8 cellular contexts compared by ENCODE assay signal in genomic region chr7:92178928-92179373, GRCh38. TPM values are rescaled to one million over a fixed set of nuclear protein-coding genes. Genes with fewer than 3 reads are reported as not detected.
DNase-seq lines count a peak whose midpoint lies in the region; ATAC-seq, FAIRE-seq and TF ChIP-seq lines count a peak whose summit lies in the region.

Gene LRRD1 (minus strand): TSS chr7:92179142. CDS start chr7:92165202, 13,940 bp downstream.

- DNase-seq in NCI-H1694 treated with DMSO at 0.1 percent for 48 hours (lab: John Stamatoyannopoulos, UW): peak; percentile 16
- DNase-seq in NCI-H1694 (lab: John Stamatoyannopoulos, UW): no peak
- peak; percentile 95 for DNase-seq in NCI-H2227 treated with DMSO at 0.1 percent for 48 hours (lab: John Stamatoyannopoulos, UW)
- DNase-seq in activated CD4-positive, alpha-beta T cell treated with anti-CD3 and anti-CD28 coated beads, Interleukin-2, amount 50 U/mL, for 4 hours: peak; percentile 84 to 88
- peak; percentile 52 to 87 for DNase-seq in dermis microvascular lymphatic vessel endothelial cell (ENCODE audit: low read depth in 2 of 2)
- peak; percentile 83 for DNase-seq in HepG2 (ENCODE audit: low spot score)
- peak; percentile 92 to 96 for DNase-seq in stimulated activated CD4-positive, alpha-beta T cell treated with anti-CD3 and anti-CD28 coated beads, Interleukin-2, amount 100 ng/mL, for 48 hours

- WGBS in HepG2 (ENCODE audit: low lambda C conversion rate): 5% methylated on average over 11 of the region's 39 CpGs

- H3K9me3 ChIP-seq in HepG2 (ENCODE audit: low read length): no peaks in the 10 kb centered on the region

- POLR2A ChIA-PET in HepG2 (lab: Yijun Ruan, JAX): interaction anchor here (1.0 to 1.2 kb wide), 3 partner anchors 44 to 269 kb away, joined by 4 to 6 read pairs (median 4); partner anchors contain the start of genes ANKIB1, CYP51A1, GATAD1 and KRIT1

- TF ChIP-seq RAD21 in HepG2 (CRISPR knock-in tag; IDR thresholded peaks at IDR 0.05): peak; percentile 81

- H3K27ac ChIP-seq in HepG2 (ENCODE audit: extremely low read length, insufficient read depth, low read length): no peak within 1 kb of the TSS

- no peaks in the 10 kb centered on the region for H3K79me2 ChIP-seq in HepG2 (ENCODE audit: insufficient read depth, low read length)

- peak; percentile 98 for TF ChIP-seq CTCF in HepG2 (CRISPR knock-in tag; IDR thresholded peaks at IDR 0.05)

- intact Hi-C loops in HepG2 (cut with micrococcal nuclease; ENCODE audit: unreplicated experiment): loop anchor here (5.0 kb wide), 1 partner anchor 268 kb away; the partner anchor contains the start of gene GATAD1

- ATAC-seq in HG02973 (IDR thresholded peaks at IDR 0.05; ENCODE audit: unreplicated experiment): peak; percentile 98
- ATAC-seq in HepG2: peak; percentile 99

- peaks cover 6% of the 10 kb centered on the region; the same call in 1 of the 2 replicates for H3K4me1 ChIP-seq in HepG2 (ENCODE audit: insufficient read depth, low read length)

- in situ Hi-C loops in HepG2 (cut with HindIII; ENCODE audit: extremely low pct_ligation_motif_present, low pct_unique_long_range_greater_than_20kb): no loop called here

- H3K9ac ChIP-seq in HepG2 (ENCODE audit: insufficient read depth, low read depth, low read length): peak within 1 kb of the TSS; percentile 73

- H3K36me3 ChIP-seq in HepG2 (replicated peaks in 1 of 2; ENCODE audit: control insufficient read depth in 1 of 2, insufficient read depth in 2 of 2, low read length in 2 of 2): no peaks in the 10 kb centered on the region

- peak within 1 kb of the TSS; percentile 87 for H3K4me2 ChIP-seq in HepG2 (ENCODE audit: low read depth, low read length)

- H3K4me3 ChIP-seq in HepG2 (replicated peaks in 1 of 3; ENCODE audit: insufficient read depth in 1 of 3, low read depth in 2 of 3, low read length in 3 of 3): peak within 1 kb of the TSS; percentile 58 to 83 (median 62); a peak in 5 of 6 replicates

- BruUV-seq in HepG2 (replicated peaks; lab: Mats Ljungman, UMichigan): no TSS peak

- TF ChIP-seq POLR2A in HepG2 (IDR thresholded peaks at IDR 0.05; ENCODE audit: insufficient read depth in 1 of 2, low read depth in 2 of 2, low read length in 2 of 2): no peak

- no peaks in the 10 kb centered on the region for H3K27me3 ChIP-seq in HepG2 (ENCODE audit: control insufficient read depth in 1 of 2, insufficient read depth in 2 of 2, low read length in 2 of 2)

- peak; percentile 71 for FAIRE-seq in HepG2 (lab: Jason Lieb, UNC)

- TF ChIP-seq EP300 in HepG2 (IDR thresholded peaks at IDR 0.05; ENCODE audit: low read depth in 2 of 2, low read length in 2 of 2): no peak
- no peak for TF ChIP-seq EP300 in HepG2 (CRISPR knock-in tag; IDR thresholded peaks at IDR 0.05; ENCODE audit: borderline replicate concordance)

- no peaks in the 10 kb centered on the region for H4K20me1 ChIP-seq in HepG2 (ENCODE audit: insufficient read depth, low read length)

- CTCF ChIA-PET in HepG2 (lab: Yijun Ruan, JAX; ENCODE audit: low intra/inter-chr PET ratio, low total read pairs): interaction anchor here (1.3 kb wide), 2 partner anchors 46 to 268 kb away, joined by 4 to 5 read pairs; partner anchors contain the start of gene GATAD1

- peak within 1 kb of the TSS; percentile 87 for H2AFZ ChIP-seq in HepG2 (ENCODE audit: low read length)

TF ChIP-seq in HepG2, 621 proteins besides CTCF, POLR2A, EP300 and RAD21 (continues in another document):
- TF ChIP-seq ZNF549 (CRISPR knock-in tag; IDR thresholded peaks at IDR 0.05) (0 out of 2 replicates have a peak, but pooled peaks have one; percentile 34), KDM3A (CRISPR knock-in tag; IDR thresholded peaks at IDR 0.05; ENCODE audit: low read depth) (peak; percentile 90), ZNF44 (CRISPR knock-in tag; IDR thresholded peaks at IDR 0.05) (peak; percentile 63; the same call in 1 of the 2 replicates), ZNF891 (CRISPR knock-in tag; IDR thresholded peaks at IDR 0.05) (0 out of 2 replicates have a peak, but pooled peaks have one; percentile 54), ZNF20 (CRISPR knock-in tag; IDR thresholded peaks at IDR 0.05) (no peak), ARNT2 (CRISPR knock-in tag; IDR thresholded peaks at IDR 0.05; ENCODE audit: low read depth) (peak; percentile 74; the same call in 1 of the 2 replicates), GMEB1 (CRISPR knock-in tag; IDR thresholded peaks at IDR 0.05; ENCODE audit: borderline replicate concordance) (0 out of 2 replicates have a peak, but pooled peaks have one; percentile 28), CREM (IDR thresholded peaks at IDR 0.05) (no peak), CREM (CRISPR knock-in tag; IDR thresholded peaks at IDR 0.05) (no peak), ZNF749 (CRISPR knock-in tag; IDR thresholded peaks at IDR 0.05; ENCODE audit: borderline replicate concordance) (no peak), SP4 (CRISPR knock-in tag; IDR thresholded peaks at IDR 0.05) (peak; percentile 44; the same call in 1 of the 2 replicates), KDM5B (CRISPR knock-in tag; IDR thresholded peaks at IDR 0.05; ENCODE audit: borderline replicate concordance) (peak; percentile 38; the same call in 1 of the 2 replicates), ATF4 (CRISPR knock-in tag; IDR thresholded peaks at IDR 0.05) (0 out of 4 replicates have a peak, but pooled peaks of 1 of the 2 experiments have one; percentile 16), TAF15 (IDR thresholded peaks at IDR 0.05; ENCODE audit: low read depth, low read length, poor library complexity, severe bottlenecking) (peak; percentile 87), HNF1B (CRISPR knock-in tag; IDR thresholded peaks at IDR 0.05) (peak; percentile 47; the same call in 1 of the 2 replicates)

RNA-seq across cellular contexts. Expression of gene LRRD1, which starts in this region (rescaled TPM):
- total RNA-seq in dermis microvascular lymphatic vessel endothelial cell (under 0.01 TPM in 2 replicates), HepG2 (2016; rRNA removed; fragmentation: Illumina TruSeq; extraction: Trizol) (not detected in 2 replicates)
- not detected in 2 replicates for total RNA-seq in HepG2 (2016; cell fraction: cytosol; rRNA removed; fragmentation: Illumina TruSeq; extraction: Trizol; ENCODE audit: low read depth)
- 0.04 TPM in 1 of 2 replicates, not detected in the other for total RNA-seq in HepG2 (2016; cell fraction: insoluble cytoplasmic fraction; rRNA removed; fragmentation: Illumina TruSeq; extraction: Trizol)
- total RNA-seq in HepG2 (2016; cell fraction: membrane; rRNA removed; fragmentation: Illumina TruSeq; extraction: Trizol): not detected in 2 replicates
- total RNA-seq in HepG2 (2016; cell fraction: nucleus; rRNA removed; fragmentation: Illumina TruSeq; extraction: Trizol): not detected in 2 replicates
- polyA plus RNA-seq in HepG2 (2011; rRNA removed): 0.03 TPM in 1 of 2 replicates, not detected in the other
- polyA plus RNA-seq in HepG2 (2011; cell fraction: cytosol; rRNA removed): not detected in 2 replicates
- polyA plus RNA-seq in HepG2 (2011; cell fraction: nucleus; rRNA removed): 0.13 TPM in 1 of 2 replicates, not detected in the other
- not detected in 2 replicates for polyA plus RNA-seq in HepG2 (2012)
- not detected in 2 replicates for polyA plus RNA-seq in HepG2 (2016; cell fraction: cytosol; fragmentation: Illumina TruSeq; extraction: Trizol; ENCODE audit: low read depth)
- not detected in 2 replicates for polyA plus RNA-seq in HepG2 (2016; cell fraction: insoluble cytoplasmic fraction; fragmentation: Illumina TruSeq; extraction: Trizol; ENCODE audit: low read depth)
- polyA plus RNA-seq in HepG2 (2016; cell fraction: membrane; fragmentation: Illumina TruSeq; extraction: Trizol; ENCODE audit: low read depth): not detected in 2 replicates
- not detected in 2 replicates for polyA plus RNA-seq in HepG2 (2016; cell fraction: nucleus; fragmentation: Illumina TruSeq; extraction: Trizol; ENCODE audit: insufficient read depth, low read depth)
- 0.26 TPM in 1 of 2 replicates, not detected in the other for polyA minus RNA-seq in HepG2 (2011; rRNA and poly(A)+ RNA removed; ENCODE audit: low replicate concordance)
- polyA minus RNA-seq in HepG2 (2011; cell fraction: cytosol; rRNA and poly(A)+ RNA removed): not detected in 2 replicates
- 0.13 and 0.25 TPM in 2 replicates for polyA minus RNA-seq in HepG2 (2011; cell fraction: nucleus; rRNA and poly(A)+ RNA removed)

Comparison
In these comparisons a context has a peak if more than half of its experiments do, and no peak if none do; other contexts are left out.
1. Peak in DNase-seq in dermis microvascular lymphatic vessel endothelial cell; RNA of the gene not detected or under 1 TPM.
2. Peak in DNase-seq, ATAC-seq, H3K4me3 ChIP-seq, H3K9ac ChIP-seq and H3K4me2 ChIP-seq in HepG2; RNA of the gene not detected or under 1 TPM.